Comparison of ENCODE assay signal across 8 cellular contexts in genomic region chr2:64524604-64525322, GRCh38. TPM values are rescaled to one million over a fixed set of nuclear protein-coding genes. Genes with fewer than 3 reads are reported as not detected.
DNase-seq lines count a peak whose midpoint lies in the region; TF ChIP-seq lines count a peak whose summit lies in the region.

No MANE protein-coding gene starts in this region.

- H3K9me2 ChIP-seq in GM23248 (ENCODE audit: insufficient read depth) (no peaks in the 10 kb centered on the region), MM.1S (replicated peaks; ENCODE audit: insufficient read depth, low read length) (no peaks in the 10 kb centered on the region)

- H3K27me3 Mint-ChIP-seq in activated T-helper 2 cell treated with anti-CD3 and anti-CD28 coated beads, Interferon-gamma antibody, Interleukin-2, Interleukin-4, amounts not matched to agents 10 μg/mL and 5 μg/mL and 100 μg/mL, durations not matched to agents 14 hours and 24 hours and 36 hours (ENCODE audit: low read depth): peaks cover 5% of the 10 kb centered on the region
- peaks cover 8% of the 10 kb centered on the region for H3K27me3 Mint-ChIP-seq in glutamatergic neuron (ENCODE audit: unreplicated experiment)

- peaks cover 60% of the 10 kb centered on the region for H3K79me2 ChIP-seq in GM23248 (ENCODE audit: insufficient read depth)
- H3K79me2 ChIP-seq in MM.1S (ENCODE audit: low read length): peaks cover 56% of the 10 kb centered on the region

- H3K4me3 Mint-ChIP-seq in activated T-helper 2 cell treated with anti-CD3 and anti-CD28 coated beads, Interferon-gamma antibody, Interleukin-2, Interleukin-4, amounts not matched to agents 10 μg/mL and 5 μg/mL and 100 μg/mL, durations not matched to agents 14 hours and 24 hours and 36 hours (ENCODE audit: low read depth): peak overlapping the region; percentile 100
- peak overlapping the region; percentile 100 for H3K4me3 Mint-ChIP-seq in glutamatergic neuron (ENCODE audit: unreplicated experiment)

- H3K4me1 ChIP-seq in GM23248 (ENCODE audit: insufficient read depth) (peaks cover 8% of the 10 kb centered on the region; the same call in 1 of the 2 replicates), MM.1S (ENCODE audit: low read length) (peaks cover 6% of the 10 kb centered on the region; the same call in 1 of the 2 replicates), ovary (ENCODE audit: insufficient read depth) (no peaks in the 10 kb centered on the region)

- no peaks in the 10 kb centered on the region for H3K9me3 ChIP-seq in GM23248 (ENCODE audit: low read depth)
- no peaks in the 10 kb centered on the region for H3K9me3 ChIP-seq in MM.1S (replicated peaks; ENCODE audit: insufficient read depth, low read length)
- no peaks in the 10 kb centered on the region for H3K9me3 ChIP-seq in ovary

- intact Hi-C loops in activated T-helper 2 cell treated with anti-CD3 and anti-CD28 coated beads, Interferon-gamma antibody, Interleukin-2, Interleukin-4, amounts not matched to agents 10 μg/mL and 5 μg/mL and 100 μg/mL, durations not matched to agents 14 hours and 24 hours and 36 hours (cut with micrococcal nuclease): loop anchor here (1.0 to 10.0 kb wide), 17 partner anchors 10 to 940 kb away; partner anchors contain the start of genes CEP68, MDH1, PELI1 and RAB1A
- intact Hi-C loops in ovary (cut with DNase I): loop anchor here in 2 of 4 donors (5.0 to 10.0 kb wide), 2 partner anchors 348 to 350 kb away; no protein-coding TSS in a partner anchor

- no peak for TF ChIP-seq EP300 in ovary (IDR thresholded peaks at IDR 0.05)

- peaks cover 7% of the 10 kb centered on the region; the same call in 1 of the 2 replicates for H3F3A ChIP-seq in GM23248 (ENCODE audit: insufficient read depth)
- H3F3A ChIP-seq in MM.1S (ENCODE audit: insufficient read depth, low read length): peaks cover 20% of the 10 kb centered on the region

- H3K27ac ChIP-seq in GM23248 (peak overlapping the region; percentile 69), MM.1S (ENCODE audit: low read length) (peak overlapping the region; percentile 86), ovary (peak overlapping the region; percentile 78 to 97)

- DNase-seq in GM06990 (ENCODE audit: extremely low read depth, insufficient read length): peak; percentile 59
- DNase-seq in GM23248: peak; percentile 64
- peak; percentile 42 for DNase-seq in MM.1S
- DNase-seq in activated T-helper 2 cell treated with anti-CD3 and anti-CD28 coated beads, Interferon-gamma antibody, Interleukin-2, Interleukin-4, amounts not matched to agents 10 μg/mL and 5 μg/mL and 100 μg/mL, durations not matched to agents 14 hours and 24 hours and 36 hours (ENCODE audit: low spot score): peak; percentile 35
- peak; percentile 58 for DNase-seq in glutamatergic neuron
- DNase-seq in ovary: peak in 1 of 5 donors; percentile 37
- no peak for DNase-seq in NOMO-1 treated with dmso at 0.1 percent for 144 hours (lab: John Stamatoyannopoulos, UW; ENCODE audit: unreplicated experiment)
- no peak for DNase-seq in NCI-H187 treated with DMSO at 0.1 percent for 48 hours (lab: John Stamatoyannopoulos, UW)

- H3K4me2 ChIP-seq in GM23248 (ENCODE audit: unreplicated experiment): peak overlapping the region; percentile 100
- H3K4me2 ChIP-seq in MM.1S (ENCODE audit: low read depth, low read length): peak overlapping the region; percentile 76

- peak overlapping the region; percentile 100 for H3K27ac Mint-ChIP-seq in activated T-helper 2 cell treated with anti-CD3 and anti-CD28 coated beads, Interferon-gamma antibody, Interleukin-2, Interleukin-4, amounts not matched to agents 10 μg/mL and 5 μg/mL and 100 μg/mL, durations not matched to agents 14 hours and 24 hours and 36 hours
- H3K27ac Mint-ChIP-seq in glutamatergic neuron (ENCODE audit: unreplicated experiment): peak overlapping the region; percentile 92

- TF ChIP-seq CTCF in GM06990 (IDR thresholded peaks at IDR 0.05; ENCODE audit: insufficient read depth, low read length, poor library complexity, severe bottlenecking) (no peak), MM.1S (IDR thresholded peaks at IDR 0.05; ENCODE audit: low read length) (no peak), glutamatergic neuron (IDR thresholded peaks at IDR 0.05; ENCODE audit: partially characterized antibody, unreplicated experiment) (no peak), ovary (IDR thresholded peaks at IDR 0.05) (no peak)

- H3K36me3 ChIP-seq in GM06990 (ENCODE audit: control insufficient read depth, insufficient read depth, low read length): no peaks in the 10 kb centered on the region; the same call in 1 of the 2 replicates
- H3K36me3 ChIP-seq in GM23248 (ENCODE audit: low read depth): no peaks in the 10 kb centered on the region
- H3K36me3 ChIP-seq in MM.1S (replicated peaks; ENCODE audit: insufficient read depth, low read length): no peaks in the 10 kb centered on the region
- H3K36me3 ChIP-seq in ovary: no peaks in the 10 kb centered on the region

- 0 out of 2 replicates have a peak, but pooled peaks cover 2% of the 10 kb centered on the region for H4K20me1 ChIP-seq in GM23248 (ENCODE audit: insufficient read depth)
- H4K20me1 ChIP-seq in MM.1S (ENCODE audit: insufficient read depth, low read length): peaks cover 9% of the 10 kb centered on the region; the same call in 1 of the 2 replicates

- in situ Hi-C loops in GM23248 (cut with MboI): no loop called here

- H3K4me3 ChIP-seq in GM06990 (replicated peaks; ENCODE audit: low read depth, low read length) (peak overlapping the region; percentile 100), GM23248 (peak overlapping the region; percentile 95), MM.1S (ENCODE audit: low read length) (peak overlapping the region; percentile 96), ovary (peak overlapping the region; percentile 97)

- H3K9ac ChIP-seq in GM23248 (peak overlapping the region; percentile 89), MM.1S (ENCODE audit: low read length) (peak overlapping the region; percentile 90)

- H3K27me3 ChIP-seq in GM06990 (replicated peaks; ENCODE audit: control insufficient read depth, insufficient read depth, low read length): no peaks in the 10 kb centered on the region
- no peaks in the 10 kb centered on the region for H3K27me3 ChIP-seq in GM23248 (replicated peaks; ENCODE audit: insufficient read depth)
- no peaks in the 10 kb centered on the region for H3K27me3 ChIP-seq in MM.1S (replicated peaks; ENCODE audit: insufficient read depth, low read length)
- no peaks in the 10 kb centered on the region for H3K27me3 ChIP-seq in ovary

- no peak for TF ChIP-seq POLR2A in ovary (IDR thresholded peaks at IDR 0.05)

- no peaks in the 10 kb centered on the region for H3K9me3 Mint-ChIP-seq in activated T-helper 2 cell treated with anti-CD3 and anti-CD28 coated beads, Interferon-gamma antibody, Interleukin-2, Interleukin-4, amounts not matched to agents 10 μg/mL and 5 μg/mL and 100 μg/mL, durations not matched to agents 14 hours and 24 hours and 36 hours
- H3K9me3 Mint-ChIP-seq in glutamatergic neuron (ENCODE audit: unreplicated experiment): peaks cover 7% of the 10 kb centered on the region

- peaks cover 30% of the 10 kb centered on the region for H3K36me3 Mint-ChIP-seq in activated T-helper 2 cell treated with anti-CD3 and anti-CD28 coated beads, Interferon-gamma antibody, Interleukin-2, Interleukin-4, amounts not matched to agents 10 μg/mL and 5 μg/mL and 100 μg/mL, durations not matched to agents 14 hours and 24 hours and 36 hours (ENCODE audit: low read depth)
- H3K36me3 Mint-ChIP-seq in glutamatergic neuron (ENCODE audit: unreplicated experiment): no peaks in the 10 kb centered on the region

- H2AFZ ChIP-seq in GM23248: peak overlapping the region; percentile 97
- H2AFZ ChIP-seq in MM.1S (ENCODE audit: low read length): peak overlapping the region; percentile 57

- 0% methylated on average over 37 to 41 of the region's 48 CpGs for WGBS in GM23248 (ENCODE audit: low coverage in 1 of 2, low lambda C conversion rate in 2 of 2, missing lambda C conversion rate in 2 of 2), 2 experiments
- 0% methylated on average over 31 to 48 of the region's 48 CpGs for WGBS in ovary, 3 donors

- H3K4me1 Mint-ChIP-seq in activated T-helper 2 cell treated with anti-CD3 and anti-CD28 coated beads, Interferon-gamma antibody, Interleukin-2, Interleukin-4, amounts not matched to agents 10 μg/mL and 5 μg/mL and 100 μg/mL, durations not matched to agents 14 hours and 24 hours and 36 hours (ENCODE audit: low read depth): peaks cover 41% of the 10 kb centered on the region
- H3K4me1 Mint-ChIP-seq in glutamatergic neuron (ENCODE audit: low read depth, unreplicated experiment): peaks cover 9% of the 10 kb centered on the region

RNA-seq across cellular contexts. Expression of gene AFTPH, which starts 0.6 kb away (rescaled TPM):
- 20.1 and 26.2 TPM in 2 replicates for total RNA-seq in GM23248 (2014; rRNA removed; shearing (Covaris generic))
- 8.8 and 10.5 TPM in 2 replicates for polyA plus RNA-seq in GM23248 (2016; fragmentation: Nextera tagmentation; extraction: Ambion mirVana)
- total RNA-seq in activated T-helper 2 cell treated with anti-CD3 and anti-CD28 coated beads, Interferon-gamma antibody, Interleukin-2, Interleukin-4, amounts not matched to agents 10 μg/mL and 5 μg/mL and 100 μg/mL, durations not matched to agents 14 hours and 24 hours and 36 hours: 34.6 and 36.6 TPM in 2 replicates
- 13.3 TPM for total RNA-seq in glutamatergic neuron (ENCODE audit: unreplicated experiment)
- total RNA-seq in ovary: 10 to 100 TPM; 24.1 to 33.8 (median 27.6) TPM
- polyA plus RNA-seq in ovary: 10 to 100 TPM; 18.5 to 28.8 TPM

Comparison
In these comparisons a context has a peak if more than half of its experiments do, and no peak if none do; other contexts are left out.
1. DNase-seq: peak in GM06990 (single experiment), GM23248 (single experiment), MM.1S (single experiment), activated T-helper 2 cell treated with anti-CD3 and anti-CD28 coated beads, Interferon-gamma antibody, Interleukin-2, Interleukin-4, amounts not matched to agents 10 μg/mL and 5 μg/mL and 100 μg/mL, durations not matched to agents 14 hours and 24 hours and 36 hours (single experiment) and glutamatergic neuron (single experiment); none in NOMO-1 treated with dmso at 0.1 percent for 144 hours (single experiment) and NCI-H187 treated with DMSO at 0.1 percent for 48 hours (single experiment).
2. Peak in every context shown above with its lines, with median percentiles within 50 percentile points of each other: H3K4me3 ChIP-seq and H3K27ac ChIP-seq.